40 cellular contexts compared by ENCODE assay signal in the genomic region with DNA sequence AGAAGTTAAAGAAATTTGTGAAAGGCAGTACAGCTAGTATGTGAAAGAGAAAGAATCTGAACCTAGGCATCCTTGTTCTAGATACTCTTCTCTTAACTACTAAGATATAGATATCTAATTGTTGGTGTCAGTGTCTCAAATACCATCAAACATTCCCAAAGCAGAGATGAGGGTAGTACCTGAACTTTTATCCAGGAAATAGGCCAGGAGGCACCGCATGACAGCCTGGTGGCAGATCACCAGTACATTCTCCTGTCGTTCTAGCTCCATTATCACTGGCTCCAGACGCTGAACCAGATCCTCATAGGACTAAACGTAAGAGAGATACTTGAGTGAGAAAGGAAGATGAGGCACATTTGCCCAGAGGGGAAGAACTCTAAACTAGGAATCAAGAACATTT. TPM values are rescaled to one million over a fixed set of nuclear protein-coding genes. Genes with fewer than 3 reads are reported as not detected.
"Had no signal": no experiment of that assay in that cellular context is flagged by ENCODE, and none has a peak within 500 bp of the region (broad histone marks: within the 10 kb centered on the region; RNA-seq: fewer than 3 reads in every experiment).

No MANE protein-coding gene starts in this region.

- H3K9me3 Mint-ChIP-seq: activated naive CD4-positive, alpha-beta T cell treated with anti-CD3 and anti-CD28 coated beads, Interleukin-2, amount 10 ng/mL, durations not matched to agents 7 days and 5 days; activated naive CD4-positive, alpha-beta T cell treated with anti-CD3 and anti-CD28 coated beads, Interleukin-2, amount 50 U/mL, for 24 hours; activated naive CD4-positive, alpha-beta T cell treated with anti-CD3 and anti-CD28 coated beads, Interleukin-2, amount 50 U/mL, for 72 hours; activated naive CD8-positive, alpha-beta T cell treated with anti-CD3 and anti-CD28 coated beads for 36 hours; activated naive CD8-positive, alpha-beta T cell treated with anti-CD3 and anti-CD28 coated beads, Interleukin-2, amount 10 ng/mL, durations not matched to agents 7 days and 5 days; activated naive CD8-positive, alpha-beta T cell treated with anti-CD3 and anti-CD28 coated beads, Interleukin-2, amount 50 U/mL, for 24 hours; activated T-cell treated with anti-CD3 and anti-CD28 coated beads, Interleukin-2, amount 50 U/mL, for 24 hours; activated T-cell treated with anti-CD3 and anti-CD28 coated beads, Interleukin-2, amount 50 U/mL, for 4 hours; activated T-cell treated with anti-CD3 and anti-CD28 coated beads, Interleukin-2, amount 50 U/mL, for 72 hours; activated T-helper 1 cell treated with anti-CD3 and anti-CD28 coated beads, Interleukin-12 subunit alpha, Interleukin-12 subunit beta, Interleukin-2, Interleukin-4 antibody, amounts not matched to agents 30 ng/mL and 10 ng/mL and 1 ng/mL, durations not matched to agents 14 hours and 24 hours and 36 hours; activated T-helper 17 cell treated with anti-CD3 and anti-CD28 coated beads, Interleukin-2, amount 50 U/mL, for 72 hours; activated T-helper 2 cell treated with anti-CD3 and anti-CD28 coated beads, Interferon-gamma antibody, Interleukin-2, Interleukin-4, amounts not matched to agents 10 μg/mL and 5 μg/mL and 100 μg/mL, durations not matched to agents 14 hours and 24 hours and 36 hours; central memory CD8-positive, alpha-beta T cell had no signal

- H3K27me3 Mint-ChIP-seq: activated naive CD4-positive, alpha-beta T cell treated with anti-CD3 and anti-CD28 coated beads, Interleukin-2, amount 10 ng/mL, durations not matched to agents 7 days and 5 days; activated naive CD4-positive, alpha-beta T cell treated with anti-CD3 and anti-CD28 coated beads, Interleukin-2, amount 50 U/mL, for 24 hours; activated naive CD8-positive, alpha-beta T cell; activated naive CD8-positive, alpha-beta T cell treated with anti-CD3 and anti-CD28 coated beads for 36 hours; activated naive CD8-positive, alpha-beta T cell treated with anti-CD3 and anti-CD28 coated beads, Interleukin-2, amount 10 ng/mL, durations not matched to agents 7 days and 5 days; activated naive CD8-positive, alpha-beta T cell treated with anti-CD3 and anti-CD28 coated beads, Interleukin-2, amount 50 U/mL, for 24 hours; activated T-helper 17 cell treated with anti-CD3 and anti-CD28 coated beads, Interleukin-2, amount 50 U/mL, for 72 hours; central memory CD8-positive, alpha-beta T cell had no signal

- H3K4me1 ChIP-seq: adrenal gland, ascending aorta, body of pancreas, breast epithelium had no signal

- H3K27me3 ChIP-seq: adrenal gland, ascending aorta, body of pancreas, brain microvascular endothelial cell, cardiac muscle cell had no signal

- DNase-seq: activated effector memory CD4-positive, alpha-beta T cell treated with anti-CD3 and anti-CD28 coated beads, Interleukin-2, amount 50 U/mL, for 16 hours; activated effector memory CD4-positive, alpha-beta T cell treated with Interleukin-2 at 50 U/mL for 16 hours; activated gamma-delta T cell; activated gamma-delta T cell treated with Interleukin-2 at 50 U/mL for 16 hours; activated naive CD4-positive, alpha-beta T cell; activated naive CD4-positive, alpha-beta T cell treated with anti-CD3 and anti-CD28 coated beads for 36 hours; activated naive CD4-positive, alpha-beta T cell treated with anti-CD3 and anti-CD28 coated beads, Interleukin-2, amount 10 ng/mL, durations not matched to agents 7 days and 5 days; activated naive CD4-positive, alpha-beta T cell treated with anti-CD3 and anti-CD28 coated beads, Interleukin-2, amount 50 U/mL, for 16 hours; activated naive CD4-positive, alpha-beta T cell treated with Interleukin-2 at 50 U/mL for 16 hours; activated naive CD8-positive, alpha-beta T cell treated with anti-CD3 and anti-CD28 coated beads for 36 hours; activated naive CD8-positive, alpha-beta T cell treated with anti-CD3 and anti-CD28 coated beads, Interleukin-2, amount 10 ng/mL, durations not matched to agents 7 days and 5 days; activated naive CD8-positive, alpha-beta T cell treated with anti-CD3 and anti-CD28 coated beads, Interleukin-2, amount 50 U/mL, for 24 hours; activated T-cell treated with anti-CD3 and anti-CD28 coated beads for 4 hours; activated T-cell treated with anti-CD3 and anti-CD28 coated beads, Interleukin-2, amount 50 U/mL, for 1 hour; activated T-cell treated with anti-CD3 and anti-CD28 coated beads, Interleukin-2, amount 50 U/mL, for 24 hours; activated T-cell treated with anti-CD3 and anti-CD28 coated beads, Interleukin-2, amount 50 U/mL, for 4 hours; activated T-cell treated with anti-CD3 and anti-CD28 coated beads, Interleukin-2, amount 50 U/mL, for 48 hours; activated T-cell treated with anti-CD3 and anti-CD28 coated beads, Interleukin-2, amount 50 U/mL, for 72 hours; adrenal gland; amniotic stem cell; amygdala; anterior cingulate cortex; aorta; body of pancreas; brain microvascular endothelial cell; caudate nucleus; central memory CD4-positive, alpha-beta T cell; cerebellar nuclear complex had no signal

- ATAC-seq: activated naive CD4-positive, alpha-beta T cell treated with anti-CD3 and anti-CD28 coated beads, Interleukin-2, amount 50 U/mL, for 72 hours; activated naive CD8-positive, alpha-beta T cell treated with anti-CD3 and anti-CD28 coated beads, Interleukin-2, amount 50 U/mL, for 24 hours; activated T-cell treated with anti-CD3 and anti-CD28 coated beads, Interleukin-2, amount 50 U/mL, for 4 hours; activated T-cell treated with anti-CD3 and anti-CD28 coated beads, Interleukin-2, amount 50 U/mL, for 72 hours; activated T-helper 17 cell treated with anti-CD3 and anti-CD28 coated beads, Interleukin-2, amount 50 U/mL, for 72 hours; body of pancreas had no signal

- H3K9me3 ChIP-seq: adrenal gland, ascending aorta, body of pancreas, breast epithelium had no signal

- H3K36me3 Mint-ChIP-seq: activated naive CD4-positive, alpha-beta T cell treated with anti-CD3 and anti-CD28 coated beads, Interleukin-2, amount 10 ng/mL, durations not matched to agents 7 days and 5 days; activated naive CD4-positive, alpha-beta T cell treated with anti-CD3 and anti-CD28 coated beads, Interleukin-2, amount 50 U/mL, for 24 hours; activated naive CD4-positive, alpha-beta T cell treated with anti-CD3 and anti-CD28 coated beads, Interleukin-2, amount 50 U/mL, for 72 hours; activated naive CD8-positive, alpha-beta T cell; activated naive CD8-positive, alpha-beta T cell treated with anti-CD3 and anti-CD28 coated beads, Interleukin-2, amount 10 ng/mL, durations not matched to agents 7 days and 5 days; brain had no signal

- H3K36me3 ChIP-seq: adrenal gland, ascending aorta, brain microvascular endothelial cell, breast epithelium, cardiac muscle cell had no signal

- H3K4me1 Mint-ChIP-seq: activated naive CD4-positive, alpha-beta T cell treated with anti-CD3 and anti-CD28 coated beads, Interleukin-2, amount 10 ng/mL, durations not matched to agents 7 days and 5 days; activated naive CD4-positive, alpha-beta T cell treated with anti-CD3 and anti-CD28 coated beads, Interleukin-2, amount 50 U/mL, for 24 hours; activated naive CD8-positive, alpha-beta T cell treated with anti-CD3 and anti-CD28 coated beads for 36 hours; activated naive CD8-positive, alpha-beta T cell treated with anti-CD3 and anti-CD28 coated beads, Interleukin-2, amount 10 ng/mL, durations not matched to agents 7 days and 5 days; activated naive CD8-positive, alpha-beta T cell treated with anti-CD3 and anti-CD28 coated beads, Interleukin-2, amount 50 U/mL, for 24 hours; activated T-helper 17 cell treated with anti-CD3 and anti-CD28 coated beads, Interleukin-2, amount 50 U/mL, for 72 hours; brain; central memory CD8-positive, alpha-beta T cell had no signal

- H3K4me3 ChIP-seq: adrenal gland, ascending aorta, body of pancreas, breast epithelium, cardiac muscle cell had no signal

- H3K27ac Mint-ChIP-seq: activated naive CD4-positive, alpha-beta T cell treated with anti-CD3 and anti-CD28 coated beads for 36 hours; activated naive CD4-positive, alpha-beta T cell treated with anti-CD3 and anti-CD28 coated beads, Interleukin-2, amount 10 ng/mL, durations not matched to agents 7 days and 5 days; activated naive CD4-positive, alpha-beta T cell treated with anti-CD3 and anti-CD28 coated beads, Interleukin-2, amount 50 U/mL, for 24 hours; activated naive CD4-positive, alpha-beta T cell treated with anti-CD3 and anti-CD28 coated beads, Interleukin-2, amount 50 U/mL, for 72 hours; activated naive CD8-positive, alpha-beta T cell; activated naive CD8-positive, alpha-beta T cell treated with anti-CD3 and anti-CD28 coated beads for 36 hours; activated naive CD8-positive, alpha-beta T cell treated with anti-CD3 and anti-CD28 coated beads, Interleukin-2, amount 10 ng/mL, durations not matched to agents 7 days and 5 days; activated naive CD8-positive, alpha-beta T cell treated with anti-CD3 and anti-CD28 coated beads, Interleukin-2, amount 50 U/mL, for 24 hours; activated T-cell treated with anti-CD3 and anti-CD28 coated beads, Interleukin-2, amount 50 U/mL, for 24 hours; activated T-cell treated with anti-CD3 and anti-CD28 coated beads, Interleukin-2, amount 50 U/mL, for 72 hours; activated T-helper 1 cell treated with anti-CD3 and anti-CD28 coated beads, Interleukin-12 subunit alpha, Interleukin-12 subunit beta, Interleukin-2, Interleukin-4 antibody, amounts not matched to agents 30 ng/mL and 10 ng/mL and 1 ng/mL, durations not matched to agents 14 hours and 24 hours and 36 hours; activated T-helper 17 cell treated with anti-CD3 and anti-CD28 coated beads, Interleukin-2, amount 50 U/mL, for 72 hours; activated T-helper 2 cell treated with anti-CD3 and anti-CD28 coated beads, Interferon-gamma antibody, Interleukin-2, Interleukin-4, amounts not matched to agents 10 μg/mL and 5 μg/mL and 100 μg/mL, durations not matched to agents 14 hours and 24 hours and 36 hours; brain had no signal

- H3K4me3 Mint-ChIP-seq: activated naive CD4-positive, alpha-beta T cell treated with anti-CD3 and anti-CD28 coated beads for 36 hours; activated naive CD4-positive, alpha-beta T cell treated with anti-CD3 and anti-CD28 coated beads, Interleukin-2, amount 10 ng/mL, durations not matched to agents 7 days and 5 days; activated naive CD4-positive, alpha-beta T cell treated with anti-CD3 and anti-CD28 coated beads, Interleukin-2, amount 50 U/mL, for 24 hours; activated naive CD8-positive, alpha-beta T cell; activated naive CD8-positive, alpha-beta T cell treated with anti-CD3 and anti-CD28 coated beads for 36 hours; activated naive CD8-positive, alpha-beta T cell treated with anti-CD3 and anti-CD28 coated beads, Interleukin-2, amount 10 ng/mL, durations not matched to agents 7 days and 5 days; activated naive CD8-positive, alpha-beta T cell treated with anti-CD3 and anti-CD28 coated beads, Interleukin-2, amount 50 U/mL, for 24 hours; activated T-cell treated with anti-CD3 and anti-CD28 coated beads, Interleukin-2, amount 50 U/mL, for 24 hours; activated T-cell treated with anti-CD3 and anti-CD28 coated beads, Interleukin-2, amount 50 U/mL, for 4 hours; activated T-cell treated with anti-CD3 and anti-CD28 coated beads, Interleukin-2, amount 50 U/mL, for 72 hours; activated T-helper 1 cell treated with anti-CD3 and anti-CD28 coated beads, Interleukin-12 subunit alpha, Interleukin-12 subunit beta, Interleukin-2, Interleukin-4 antibody, amounts not matched to agents 30 ng/mL and 10 ng/mL and 1 ng/mL, durations not matched to agents 14 hours and 24 hours and 36 hours; activated T-helper 17 cell treated with anti-CD3 and anti-CD28 coated beads, Interleukin-2, amount 50 U/mL, for 72 hours; brain; central memory CD8-positive, alpha-beta T cell had no signal

- H3K27ac ChIP-seq: adrenal gland, ascending aorta, body of pancreas, brain microvascular endothelial cell, breast epithelium, cardiac muscle cell had no signal

- FAIRE-seq: bronchial epithelial cell had no signal

RNA-seq across cellular contexts. Expression of a gene that starts 16.8 kb away (rescaled TPM):
- total RNA-seq: bronchial epithelial cell had no signal

RNA-seq across cellular contexts. Expression of a gene that starts 56.6 kb away (rescaled TPM):
- total RNA-seq: ascending aorta had no signal
- polyA plus RNA-seq: aorta had no signal
